Comparison of ENCODE assay signal across 8 cellular contexts in the genomic region with DNA sequence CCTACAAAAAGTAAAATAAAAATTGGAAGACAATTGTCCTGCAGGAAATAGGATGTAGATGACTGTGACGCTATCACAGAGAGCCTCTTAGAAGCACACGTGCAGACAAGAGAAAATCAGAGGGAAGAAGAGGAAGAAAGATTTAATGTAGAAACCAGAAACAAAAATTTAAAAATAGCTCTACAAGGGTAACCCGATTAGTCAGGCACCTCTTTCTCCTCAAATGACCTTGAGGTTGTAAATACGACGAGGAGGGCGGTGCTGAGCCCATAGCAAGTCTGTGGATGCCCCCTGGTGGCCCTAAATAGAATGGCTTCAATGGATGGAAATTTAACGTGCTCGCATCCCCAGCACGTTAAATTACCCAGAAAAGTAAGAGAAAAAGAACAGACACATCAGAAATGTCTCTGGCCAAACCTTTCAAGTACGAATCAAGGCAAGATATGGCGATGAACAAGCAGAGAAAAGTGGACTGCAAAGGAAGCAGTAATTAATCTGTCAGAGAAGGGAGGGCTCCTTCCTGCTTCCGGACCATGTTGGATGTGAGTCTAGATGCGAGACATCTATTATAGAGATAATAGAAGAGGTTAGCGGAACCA. TPM values are rescaled to one million over a fixed set of nuclear protein-coding genes. Genes with fewer than 3 reads are reported as not detected.
DNase-seq lines count a peak whose midpoint lies in the region; ATAC-seq, FAIRE-seq and TF ChIP-seq lines count a peak whose summit lies in the region.

No MANE protein-coding gene starts in this region.

- TF ChIP-seq POLR2A in GM12891 (IDR thresholded peaks at IDR 0.05; ENCODE audit: low read depth, low read length): no peak

- FAIRE-seq in GM12891 (lab: Jason Lieb, UNC): peak; percentile 69

- H3K4me3 ChIP-seq in WI38 (ENCODE audit: low read depth, low read length) (peak overlapping the region; percentile 46), cardiac fibroblast (replicated peaks in 1 of 2; ENCODE audit: low read depth in 2 of 2, low read length in 2 of 2) (peak overlapping the region in 1 of 2 donors; percentile 34)

- DNase-seq in GM12891 (ENCODE audit: insufficient read length, low spot score): peak; percentile 68
- DNase-seq in NCI-H2196 (lab: John Stamatoyannopoulos, UW; ENCODE audit: unreplicated experiment): peak; percentile 65
- peak; percentile 94 for DNase-seq in cardiac fibroblast (ENCODE audit: low read depth in 2 of 2)
- DNase-seq in islet precursor cell: peak; percentile 74
- DNase-seq in stimulated activated CD4-positive, alpha-beta T cell treated with anti-CD3 and anti-CD28 coated beads, Interleukin-12 subunit alpha, Interleukin-12 subunit beta, amount 100 ng/mL, for 4 hours: peak; percentile 57
- no peak for DNase-seq in OCI-M2 (lab: John Stamatoyannopoulos, UW; ENCODE audit: unreplicated experiment)

- peak; percentile 70 for TF ChIP-seq CTCF in WI38 (IDR thresholded peaks at IDR 0.05; ENCODE audit: low read depth, low read length)
- peak; percentile 81 for TF ChIP-seq CTCF in cardiac fibroblast (IDR thresholded peaks at IDR 0.05; ENCODE audit: low read depth, low read length)

- ATAC-seq in HG03066 (IDR thresholded peaks at IDR 0.05; ENCODE audit: low read depth, unreplicated experiment): peak; percentile 58

TF ChIP-seq in GM12891, 5 proteins besides CTCF, POLR2A, EP300 and RAD21:
- TF ChIP-seq POU2F2 (IDR thresholded peaks at IDR 0.05; ENCODE audit: low read depth, low read length): no peak

RNA-seq across cellular contexts. Expression of a gene that starts 4.2 kb away (rescaled TPM):
- 0.04 TPM for polyA plus RNA-seq in GM12891 (2012; ENCODE audit: low read depth, missing spikeins)

RNA-seq across cellular contexts. Expression of a gene that starts 19.3 kb away (rescaled TPM):
- 13.4 TPM for polyA plus RNA-seq in GM12891 (2012; ENCODE audit: low read depth, missing spikeins)

RNA-seq across cellular contexts. Expression of a gene that starts 55.3 kb away (rescaled TPM):
- 4.3 TPM for polyA plus RNA-seq in GM12891 (2012; ENCODE audit: low read depth, missing spikeins)
